ENCODE assay signal across 8 cellular contexts in genomic region chr16:30355954-30356308, GRCh38. TPM values are rescaled to one million over a fixed set of nuclear protein-coding genes. Genes with fewer than 3 reads are reported as not detected.
A peak's percentile ranks its signal among the peaks of the same experiment; 100 is the strongest.
DNase-seq lines count a peak whose midpoint lies in the region; ATAC-seq, FAIRE-seq and TF ChIP-seq lines count a peak whose summit lies in the region.

No MANE protein-coding gene starts in this region.

- H3K36me3 ChIP-seq in SJCRH30, result peaks cover 33% of the 10 kb centered on the region
- peaks cover 0 to 65% (median 34%) of the 10 kb centered on the region in 4 donors for H3K36me3 ChIP-seq in sigmoid colon

- H3K27me3 ChIP-seq in SJCRH30 (no peaks in the 10 kb centered on the region), sigmoid colon (no peaks in the 10 kb centered on the region)

- H3K4me3 ChIP-seq in SJCRH30, result peak overlapping the region; percentile 88
- H3K4me3 ChIP-seq in fibroblast of mammary gland (ENCODE audit: control insufficient read depth, low read depth, low read length), result peak overlapping the region; percentile 52
- peak overlapping the region; percentile 36 to 96 (median 75) for H3K4me3 ChIP-seq in sigmoid colon

- WGBS in sigmoid colon, 2 donors, result 37 to 55% methylated on average over 7 of the region's 7 CpGs

- FAIRE-seq in GM12892 (lab: Jason Lieb, UNC), result peak; percentile 66
- FAIRE-seq in GM19239 (lab: Jason Lieb, UNC), result no peak

- ATAC-seq in HG03457 (IDR thresholded peaks at IDR 0.05; ENCODE audit: unreplicated experiment), result no peak

- H3K27ac ChIP-seq in SJCRH30, result peak overlapping the region; percentile 93
- H3K27ac ChIP-seq in sigmoid colon, result peak overlapping the region; percentile 93 to 99 (median 96)

- H3K4me1 ChIP-seq in SJCRH30 (peaks cover 3% of the 10 kb centered on the region; the same call in 1 of the 2 replicates), sigmoid colon (peaks cover 0 to 58% (median 50%) of the 10 kb centered on the region in 4 donors)

- DNase-seq in GM12892 (ENCODE audit: insufficient read length) (no peak), SJCRH30 (no peak), fibroblast of mammary gland (ENCODE audit: low read depth) (no peak), sigmoid colon (no peak), GM19239 (ENCODE audit: insufficient read length, low spot score) (no peak), KG1 (lab: John Stamatoyannopoulos, UW) (no peak), dermis blood vessel endothelial cell (no peak)

- intact Hi-C loops in sigmoid colon (cut with DNase I), result loop anchor here (1.0 kb wide), 1 partner anchor 14 kb away; the partner anchor contains the start of gene TBC1D10B

- TF ChIP-seq EP300 in sigmoid colon (IDR thresholded peaks at IDR 0.05), result no peak

- no peak; the same call in 1 of the 2 replicates for TF ChIP-seq POLR2A in GM12892 (IDR thresholded peaks at IDR 0.05; ENCODE audit: low read depth, low read length)
- no peak for TF ChIP-seq POLR2A in sigmoid colon (IDR thresholded peaks at IDR 0.05)

- no peak for TF ChIP-seq CTCF in fibroblast of mammary gland (conservative IDR thresholded peaks at IDR 0.05; ENCODE audit: control insufficient read depth, insufficient read depth, low read depth, low read length)
- TF ChIP-seq CTCF in sigmoid colon (IDR thresholded peaks at IDR 0.05), result no peak

- H3K9me3 ChIP-seq in SJCRH30 (replicated peaks), result no peaks in the 10 kb centered on the region
- H3K9me3 ChIP-seq in sigmoid colon, result no peaks in the 10 kb centered on the region

RNA-seq across cellular contexts. Expression of gene CD2BP2, which starts 0.8 kb away (rescaled TPM):
- polyA plus RNA-seq in GM12892 (2012; ENCODE audit: missing spikeins), result 28.0 TPM
- 52.2 and 52.3 TPM in 2 replicates for total RNA-seq in SJCRH30 (2014; rRNA removed; shearing (Covaris generic))
- total RNA-seq in sigmoid colon (10 to 100 TPM; 29.9 to 57.3 (median 43.0) TPM), dermis blood vessel endothelial cell (44.4 and 50.4 TPM in 2 replicates)
- polyA plus RNA-seq in sigmoid colon, result 10 to 100 TPM; 45.0 to 51.8 (median 48.0) TPM

RNA-seq across cellular contexts. Expression of gene TBC1D10B, which starts 14.4 kb away (rescaled TPM):
- polyA plus RNA-seq in GM12892 (2012; ENCODE audit: missing spikeins), result 12.4 TPM
- 33.7 and 36.0 TPM in 2 replicates for total RNA-seq in SJCRH30 (2014; rRNA removed; shearing (Covaris generic))
- 10 to 100 TPM; 14.5 to 25.2 (median 19.2) TPM for total RNA-seq in sigmoid colon
- 10 to 100 TPM; 24.6 to 38.3 (median 25.0) TPM for polyA plus RNA-seq in sigmoid colon
- total RNA-seq in dermis blood vessel endothelial cell, result 37.4 and 57.4 TPM in 2 replicates

RNA-seq across cellular contexts. Expression of gene MYL11, which starts 18.7 kb away (rescaled TPM):
- polyA plus RNA-seq in GM12892 (2012; ENCODE audit: missing spikeins), result not detected
- 10.8 and 13.1 TPM in 2 replicates for total RNA-seq in SJCRH30 (2014; rRNA removed; shearing (Covaris generic))
- total RNA-seq in sigmoid colon (not detected), dermis blood vessel endothelial cell (not detected in 2 replicates)
- not detected for polyA plus RNA-seq in sigmoid colon

RNA-seq across cellular contexts. Expression of gene SEPTIN1, which starts 26.4 kb away (rescaled TPM):
- polyA plus RNA-seq in GM12892 (2012; ENCODE audit: missing spikeins), result 70.7 TPM
- total RNA-seq in SJCRH30 (2014; rRNA removed; shearing (Covaris generic)), result 0.23 and 0.45 TPM in 2 replicates
- 1 to 10 TPM in 3 of 4 donors, under 1 TPM in 1; 0.82 to 5.8 (median 1.9) TPM for total RNA-seq in sigmoid colon
- polyA plus RNA-seq in sigmoid colon, result 10 to 100 TPM in 1 of 3 donors, 1 to 10 TPM in 2; 1.2 to 46.6 (median 2.4) TPM
- not detected in 2 replicates for total RNA-seq in dermis blood vessel endothelial cell

RNA-seq across cellular contexts. Expression of gene ZNF48, which starts 39.3 kb away (rescaled TPM):
- polyA plus RNA-seq in GM12892 (2012; ENCODE audit: missing spikeins), result 3.1 TPM
- 9.3 and 10.1 TPM in 2 replicates for total RNA-seq in SJCRH30 (2014; rRNA removed; shearing (Covaris generic))
- total RNA-seq in sigmoid colon (10 to 100 TPM in 3 of 4 donors, 1 to 10 TPM in 1; 8.1 to 12.8 (median 11.4) TPM), dermis blood vessel endothelial cell (16.5 and 20.1 TPM in 2 replicates)
- polyA plus RNA-seq in sigmoid colon, result 1 to 10 TPM; 2.4 to 5.9 (median 2.8) TPM

Comparison
In these comparisons a context has a peak if more than half of its experiments do, and no peak if none do; other contexts are left out.
1. RNA of gene MYL11, which starts 18.7 kb away (total RNA-seq): 10.8 to 13.1 TPM in SJCRH30; not detected in sigmoid colon and not detected in dermis blood vessel endothelial cell; every median in the first group is over 10 times any median in the second.
2. Peak in every context shown above with its lines, with median percentiles within 50 percentile points of each other: H3K4me3 ChIP-seq.